ENCODE assay signal across 1 cellular context in genomic region chr7:106814887-106815286, GRCh38.
TF ChIP-seq lines count a peak whose summit lies in the region.

No MANE protein-coding gene starts in this region.

TF ChIP-seq in K562, 482 proteins besides CTCF, POLR2A, EP300 and RAD21 (continued from another document and continues in another):
- TF ChIP-seq, protein P1, sequence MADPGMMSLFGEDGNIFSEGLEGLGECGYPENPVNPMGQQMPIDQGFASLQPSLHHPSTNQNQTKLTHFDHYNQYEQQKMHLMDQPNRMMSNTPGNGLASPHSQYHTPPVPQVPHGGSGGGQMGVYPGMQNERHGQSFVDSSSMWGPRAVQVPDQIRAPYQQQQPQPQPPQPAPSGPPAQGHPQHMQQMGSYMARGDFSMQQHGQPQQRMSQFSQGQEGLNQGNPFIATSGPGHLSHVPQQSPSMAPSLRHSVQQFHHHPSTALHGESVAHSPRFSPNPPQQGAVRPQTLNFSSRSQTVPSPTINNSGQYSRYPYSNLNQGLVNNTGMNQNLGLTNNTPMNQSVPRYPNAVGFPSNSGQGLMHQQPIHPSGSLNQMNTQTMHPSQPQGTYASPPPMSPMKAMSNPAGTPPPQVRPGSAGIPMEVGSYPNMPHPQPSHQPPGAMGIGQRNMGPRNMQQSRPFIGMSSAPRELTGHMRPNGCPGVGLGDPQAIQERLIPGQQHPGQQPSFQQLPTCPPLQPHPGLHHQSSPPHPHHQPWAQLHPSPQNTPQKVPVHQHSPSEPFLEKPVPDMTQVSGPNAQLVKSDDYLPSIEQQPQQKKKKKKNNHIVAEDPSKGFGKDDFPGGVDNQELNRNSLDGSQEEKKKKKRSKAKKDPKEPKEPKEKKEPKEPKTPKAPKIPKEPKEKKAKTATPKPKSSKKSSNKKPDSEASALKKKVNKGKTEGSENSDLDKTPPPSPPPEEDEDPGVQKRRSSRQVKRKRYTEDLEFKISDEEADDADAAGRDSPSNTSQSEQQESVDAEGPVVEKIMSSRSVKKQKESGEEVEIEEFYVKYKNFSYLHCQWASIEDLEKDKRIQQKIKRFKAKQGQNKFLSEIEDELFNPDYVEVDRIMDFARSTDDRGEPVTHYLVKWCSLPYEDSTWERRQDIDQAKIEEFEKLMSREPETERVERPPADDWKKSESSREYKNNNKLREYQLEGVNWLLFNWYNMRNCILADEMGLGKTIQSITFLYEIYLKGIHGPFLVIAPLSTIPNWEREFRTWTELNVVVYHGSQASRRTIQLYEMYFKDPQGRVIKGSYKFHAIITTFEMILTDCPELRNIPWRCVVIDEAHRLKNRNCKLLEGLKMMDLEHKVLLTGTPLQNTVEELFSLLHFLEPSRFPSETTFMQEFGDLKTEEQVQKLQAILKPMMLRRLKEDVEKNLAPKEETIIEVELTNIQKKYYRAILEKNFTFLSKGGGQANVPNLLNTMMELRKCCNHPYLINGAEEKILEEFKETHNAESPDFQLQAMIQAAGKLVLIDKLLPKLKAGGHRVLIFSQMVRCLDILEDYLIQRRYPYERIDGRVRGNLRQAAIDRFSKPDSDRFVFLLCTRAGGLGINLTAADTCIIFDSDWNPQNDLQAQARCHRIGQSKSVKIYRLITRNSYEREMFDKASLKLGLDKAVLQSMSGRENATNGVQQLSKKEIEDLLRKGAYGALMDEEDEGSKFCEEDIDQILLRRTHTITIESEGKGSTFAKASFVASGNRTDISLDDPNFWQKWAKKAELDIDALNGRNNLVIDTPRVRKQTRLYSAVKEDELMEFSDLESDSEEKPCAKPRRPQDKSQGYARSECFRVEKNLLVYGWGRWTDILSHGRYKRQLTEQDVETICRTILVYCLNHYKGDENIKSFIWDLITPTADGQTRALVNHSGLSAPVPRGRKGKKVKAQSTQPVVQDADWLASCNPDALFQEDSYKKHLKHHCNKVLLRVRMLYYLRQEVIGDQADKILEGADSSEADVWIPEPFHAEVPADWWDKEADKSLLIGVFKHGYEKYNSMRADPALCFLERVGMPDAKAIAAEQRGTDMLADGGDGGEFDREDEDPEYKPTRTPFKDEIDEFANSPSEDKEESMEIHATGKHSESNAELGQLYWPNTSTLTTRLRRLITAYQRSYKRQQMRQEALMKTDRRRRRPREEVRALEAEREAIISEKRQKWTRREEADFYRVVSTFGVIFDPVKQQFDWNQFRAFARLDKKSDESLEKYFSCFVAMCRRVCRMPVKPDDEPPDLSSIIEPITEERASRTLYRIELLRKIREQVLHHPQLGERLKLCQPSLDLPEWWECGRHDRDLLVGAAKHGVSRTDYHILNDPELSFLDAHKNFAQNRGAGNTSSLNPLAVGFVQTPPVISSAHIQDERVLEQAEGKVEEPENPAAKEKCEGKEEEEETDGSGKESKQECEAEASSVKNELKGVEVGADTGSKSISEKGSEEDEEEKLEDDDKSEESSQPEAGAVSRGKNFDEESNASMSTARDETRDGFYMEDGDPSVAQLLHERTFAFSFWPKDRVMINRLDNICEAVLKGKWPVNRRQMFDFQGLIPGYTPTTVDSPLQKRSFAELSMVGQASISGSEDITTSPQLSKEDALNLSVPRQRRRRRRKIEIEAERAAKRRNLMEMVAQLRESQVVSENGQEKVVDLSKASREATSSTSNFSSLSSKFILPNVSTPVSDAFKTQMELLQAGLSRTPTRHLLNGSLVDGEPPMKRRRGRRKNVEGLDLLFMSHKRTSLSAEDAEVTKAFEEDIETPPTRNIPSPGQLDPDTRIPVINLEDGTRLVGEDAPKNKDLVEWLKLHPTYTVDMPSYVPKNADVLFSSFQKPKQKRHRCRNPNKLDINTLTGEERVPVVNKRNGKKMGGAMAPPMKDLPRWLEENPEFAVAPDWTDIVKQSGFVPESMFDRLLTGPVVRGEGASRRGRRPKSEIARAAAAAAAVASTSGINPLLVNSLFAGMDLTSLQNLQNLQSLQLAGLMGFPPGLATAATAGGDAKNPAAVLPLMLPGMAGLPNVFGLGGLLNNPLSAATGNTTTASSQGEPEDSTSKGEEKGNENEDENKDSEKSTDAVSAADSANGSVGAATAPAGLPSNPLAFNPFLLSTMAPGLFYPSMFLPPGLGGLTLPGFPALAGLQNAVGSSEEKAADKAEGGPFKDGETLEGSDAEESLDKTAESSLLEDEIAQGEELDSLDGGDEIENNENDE (IDR thresholded peaks at IDR 0.05; ENCODE audit: low read depth, low read length), result no peak
- TF ChIP-seq PHF8 (IDR thresholded peaks at IDR 0.05; ENCODE audit: borderline replicate concordance, low read length) (no peak), ZBTB2 (IDR thresholded peaks at IDR 0.05) (no peak), POLR2H (tag; IDR thresholded peaks at IDR 0.05; ENCODE audit: low read depth) (peak; percentile 60; the same call in 1 of the 2 replicates), ESRRB (CRISPR knock-in tag; IDR thresholded peaks at IDR 0.05; ENCODE audit: borderline replicate concordance) (no peak), NR0B1 (IDR thresholded peaks at IDR 0.05; ENCODE audit: partially characterized antibody) (no peak), ZBTB7A (IDR thresholded peaks at IDR 0.05; ENCODE audit: borderline replicate concordance, control insufficient read depth, low read depth, low read length) (no peak), RBM25 (IDR thresholded peaks at IDR 0.05; ENCODE audit: low read depth, low read length, severe bottlenecking) (no peak), E2F8 (IDR thresholded peaks at IDR 0.05; ENCODE audit: low read depth, partially characterized antibody) (no peak), ZFP1 (CRISPR knock-in tag; IDR thresholded peaks at IDR 0.05) (peak; percentile 65; the same call in 1 of the 2 replicates), IFI16 (CRISPR knock-in tag; IDR thresholded peaks at IDR 0.05) (peak; percentile 31; the same call in 1 of the 2 replicates), OTX1 (CRISPR knock-in tag; IDR thresholded peaks at IDR 0.05) (peak; percentile 92; the same call in 1 of the 2 replicates), PTBP1 (IDR thresholded peaks at IDR 0.05; ENCODE audit: low read depth, low read length) (no peak), SLC30A9 (CRISPR knock-in tag; IDR thresholded peaks at IDR 0.05) (no peak), SIN3A (IDR thresholded peaks at IDR 0.05; ENCODE audit: borderline replicate concordance in 2 of 2, control insufficient read depth in 1 of 2, low read depth in 2 of 2, low read length in 2 of 2) (no peak), ZNF197 (CRISPR knock-in tag; IDR thresholded peaks at IDR 0.05; ENCODE audit: low read depth) (no peak), FOXA3 (CRISPR knock-in tag; conservative IDR thresholded peaks at IDR 0.05 in 1 of 2, IDR thresholded peaks at IDR 0.05 in 1 of 2) (no peak), MAFG (tag; conservative IDR thresholded peaks at IDR 0.05) (no peak), TCF7 (IDR thresholded peaks at IDR 0.05; ENCODE audit: borderline replicate concordance) (no peak), HIVEP1 (CRISPR knock-in tag; IDR thresholded peaks at IDR 0.05) (peak; percentile 86; the same call in 1 of the 2 replicates), ZNF766 (CRISPR knock-in tag; conservative IDR thresholded peaks at IDR 0.05) (peak; percentile 72; the same call in 1 of the 2 replicates), NRF1 (conservative IDR thresholded peaks at IDR 0.05 in 1 of 2, IDR thresholded peaks at IDR 0.05 in 1 of 2) (peak in 1 of 2 experiments; percentile 21; a peak in 1 of 4 replicates), POLR2AphosphoS5 (IDR thresholded peaks at IDR 0.05; ENCODE audit: control insufficient read depth, insufficient read depth, low read depth, low read length) (no peak), ADNP (tag; IDR thresholded peaks at IDR 0.05) (no peak), HDAC6 (IDR thresholded peaks at IDR 0.05; ENCODE audit: low read depth, low read length) (no peak), LCOR (CRISPR knock-in tag; IDR thresholded peaks at IDR 0.05) (no peak), ARID2 (IDR thresholded peaks at IDR 0.05) (no peak)
- TF ChIP-seq, protein P2, sequence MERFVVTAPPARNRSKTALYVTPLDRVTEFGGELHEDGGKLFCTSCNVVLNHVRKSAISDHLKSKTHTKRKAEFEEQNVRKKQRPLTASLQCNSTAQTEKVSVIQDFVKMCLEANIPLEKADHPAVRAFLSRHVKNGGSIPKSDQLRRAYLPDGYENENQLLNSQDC (CRISPR knock-in tag; IDR thresholded peaks at IDR 0.05), result no peak
- TF ChIP-seq, protein P3, sequence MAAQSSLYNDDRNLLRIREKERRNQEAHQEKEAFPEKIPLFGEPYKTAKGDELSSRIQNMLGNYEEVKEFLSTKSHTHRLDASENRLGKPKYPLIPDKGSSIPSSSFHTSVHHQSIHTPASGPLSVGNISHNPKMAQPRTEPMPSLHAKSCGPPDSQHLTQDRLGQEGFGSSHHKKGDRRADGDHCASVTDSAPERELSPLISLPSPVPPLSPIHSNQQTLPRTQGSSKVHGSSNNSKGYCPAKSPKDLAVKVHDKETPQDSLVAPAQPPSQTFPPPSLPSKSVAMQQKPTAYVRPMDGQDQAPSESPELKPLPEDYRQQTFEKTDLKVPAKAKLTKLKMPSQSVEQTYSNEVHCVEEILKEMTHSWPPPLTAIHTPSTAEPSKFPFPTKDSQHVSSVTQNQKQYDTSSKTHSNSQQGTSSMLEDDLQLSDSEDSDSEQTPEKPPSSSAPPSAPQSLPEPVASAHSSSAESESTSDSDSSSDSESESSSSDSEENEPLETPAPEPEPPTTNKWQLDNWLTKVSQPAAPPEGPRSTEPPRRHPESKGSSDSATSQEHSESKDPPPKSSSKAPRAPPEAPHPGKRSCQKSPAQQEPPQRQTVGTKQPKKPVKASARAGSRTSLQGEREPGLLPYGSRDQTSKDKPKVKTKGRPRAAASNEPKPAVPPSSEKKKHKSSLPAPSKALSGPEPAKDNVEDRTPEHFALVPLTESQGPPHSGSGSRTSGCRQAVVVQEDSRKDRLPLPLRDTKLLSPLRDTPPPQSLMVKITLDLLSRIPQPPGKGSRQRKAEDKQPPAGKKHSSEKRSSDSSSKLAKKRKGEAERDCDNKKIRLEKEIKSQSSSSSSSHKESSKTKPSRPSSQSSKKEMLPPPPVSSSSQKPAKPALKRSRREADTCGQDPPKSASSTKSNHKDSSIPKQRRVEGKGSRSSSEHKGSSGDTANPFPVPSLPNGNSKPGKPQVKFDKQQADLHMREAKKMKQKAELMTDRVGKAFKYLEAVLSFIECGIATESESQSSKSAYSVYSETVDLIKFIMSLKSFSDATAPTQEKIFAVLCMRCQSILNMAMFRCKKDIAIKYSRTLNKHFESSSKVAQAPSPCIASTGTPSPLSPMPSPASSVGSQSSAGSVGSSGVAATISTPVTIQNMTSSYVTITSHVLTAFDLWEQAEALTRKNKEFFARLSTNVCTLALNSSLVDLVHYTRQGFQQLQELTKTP (IDR thresholded peaks at IDR 0.05; ENCODE audit: low read depth in 1 of 2, partially characterized antibody in 2 of 2), result no peak
- TF ChIP-seq, protein P4, sequence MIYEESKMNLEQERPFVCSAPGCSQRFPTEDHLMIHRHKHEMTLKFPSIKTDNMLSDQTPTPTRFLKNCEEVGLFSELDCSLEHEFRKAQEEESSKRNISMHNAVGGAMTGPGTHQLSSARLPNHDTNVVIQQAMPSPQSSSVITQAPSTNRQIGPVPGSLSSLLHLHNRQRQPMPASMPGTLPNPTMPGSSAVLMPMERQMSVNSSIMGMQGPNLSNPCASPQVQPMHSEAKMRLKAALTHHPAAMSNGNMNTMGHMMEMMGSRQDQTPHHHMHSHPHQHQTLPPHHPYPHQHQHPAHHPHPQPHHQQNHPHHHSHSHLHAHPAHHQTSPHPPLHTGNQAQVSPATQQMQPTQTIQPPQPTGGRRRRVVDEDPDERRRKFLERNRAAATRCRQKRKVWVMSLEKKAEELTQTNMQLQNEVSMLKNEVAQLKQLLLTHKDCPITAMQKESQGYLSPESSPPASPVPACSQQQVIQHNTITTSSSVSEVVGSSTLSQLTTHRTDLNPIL (CRISPR knock-in tag; IDR thresholded peaks at IDR 0.05), result no peak
- TF ChIP-seq, protein P5, sequence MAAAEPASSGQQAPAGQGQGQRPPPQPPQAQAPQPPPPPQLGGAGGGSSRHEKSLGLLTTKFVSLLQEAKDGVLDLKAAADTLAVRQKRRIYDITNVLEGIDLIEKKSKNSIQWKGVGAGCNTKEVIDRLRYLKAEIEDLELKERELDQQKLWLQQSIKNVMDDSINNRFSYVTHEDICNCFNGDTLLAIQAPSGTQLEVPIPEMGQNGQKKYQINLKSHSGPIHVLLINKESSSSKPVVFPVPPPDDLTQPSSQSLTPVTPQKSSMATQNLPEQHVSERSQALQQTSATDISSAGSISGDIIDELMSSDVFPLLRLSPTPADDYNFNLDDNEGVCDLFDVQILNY (CRISPR knock-in tag; IDR thresholded peaks at IDR 0.05), result no peak
